ENCODE assay signal across 8 cellular contexts in genomic region chr3:29335438-29335837, GRCh38. TPM values are rescaled to one million over a fixed set of nuclear protein-coding genes. Genes with fewer than 3 reads are reported as not detected.
DNase-seq lines count a peak whose midpoint lies in the region; ATAC-seq and TF ChIP-seq lines count a peak whose summit lies in the region.

No MANE protein-coding gene starts in this region.

- H3K27me3 ChIP-seq in CD4-positive, alpha-beta T cell (ENCODE audit: control insufficient read depth, insufficient read depth, low read length): no peaks in the 10 kb centered on the region

- CTCF ChIA-PET in activated CD4-positive, alpha-beta memory T cell treated with anti-CD3 and anti-CD28 coated beads, Interleukin-2, amount 10 ng/mL, durations not matched to agents 7 days and 5 days (lab: Charles Lee): no interaction called here
- CTCF ChIA-PET in CD4-positive, alpha-beta T cell (lab: Charles Lee): no interaction called here

- peak; percentile 99 for DNase-seq in EH (ENCODE audit: low read depth)
- peak; percentile 83 for DNase-seq in NCI-H2171 treated with DMSO at 0.1 percent for 48 hours (lab: John Stamatoyannopoulos, UW)
- DNase-seq in chondrocyte (ENCODE audit: low spot score): peak; percentile 64
- DNase-seq in lower leg skin (ENCODE audit: low spot score in 2 of 2): peak; percentile 63 to 91
- DNase-seq in type B pancreatic cell (ENCODE audit: extremely low spot score, unreplicated experiment): no peak
- DNase-seq in activated CD4-positive, alpha-beta memory T cell treated with anti-CD3 and anti-CD28 coated beads, Interleukin-2, amount 10 ng/mL, durations not matched to agents 7 days and 5 days: no peak
- no peak for DNase-seq in CD4-positive, alpha-beta T cell

- H3K4me3 ChIP-seq in lower leg skin (ENCODE audit: low read depth, poor library complexity, severe bottlenecking): no peak overlapping the region

- H3K4me3 Mint-ChIP-seq in chondrocyte (ENCODE audit: unreplicated experiment) (peak overlapping the region; percentile 73), type B pancreatic cell (peak overlapping the region; percentile 62)
- no peak overlapping the region for H3K4me3 Mint-ChIP-seq in activated CD4-positive, alpha-beta memory T cell treated with anti-CD3 and anti-CD28 coated beads, Interleukin-2, amount 10 ng/mL, durations not matched to agents 7 days and 5 days
- no peak overlapping the region for H3K4me3 Mint-ChIP-seq in CD4-positive, alpha-beta T cell

- H3K9me3 Mint-ChIP-seq in chondrocyte (ENCODE audit: low read depth) (no peaks in the 10 kb centered on the region), type B pancreatic cell (no peaks in the 10 kb centered on the region)
- H3K9me3 Mint-ChIP-seq in activated CD4-positive, alpha-beta memory T cell treated with anti-CD3 and anti-CD28 coated beads, Interleukin-2, amount 10 ng/mL, durations not matched to agents 7 days and 5 days: no peaks in the 10 kb centered on the region
- H3K9me3 Mint-ChIP-seq in CD4-positive, alpha-beta T cell: no peaks in the 10 kb centered on the region

- POLR2A ChIA-PET in activated CD4-positive, alpha-beta memory T cell treated with anti-CD3 and anti-CD28 coated beads, Interleukin-2, amount 10 ng/mL, durations not matched to agents 7 days and 5 days (lab: Charles Lee): no interaction called here
- POLR2A ChIA-PET in CD4-positive, alpha-beta T cell (lab: Charles Lee): no interaction called here

- no peak for TF ChIP-seq POLR2A in lower leg skin (IDR thresholded peaks at IDR 0.05)

- intact Hi-C loops in lower leg skin (cut with DNase I; ENCODE audit: low total_unique reads): no loop called here
- intact Hi-C loops in CD4-positive, alpha-beta T cell (cut with DNase I, micrococcal nuclease): no loop called here

- H3K4me1 Mint-ChIP-seq in chondrocyte (ENCODE audit: low read depth) (peaks cover 88% of the 10 kb centered on the region), type B pancreatic cell (ENCODE audit: unreplicated experiment) (peaks cover 48% of the 10 kb centered on the region)
- no peaks in the 10 kb centered on the region for H3K4me1 Mint-ChIP-seq in activated CD4-positive, alpha-beta memory T cell treated with anti-CD3 and anti-CD28 coated beads, Interleukin-2, amount 10 ng/mL, durations not matched to agents 7 days and 5 days
- H3K4me1 Mint-ChIP-seq in CD4-positive, alpha-beta T cell (ENCODE audit: low read depth): no peaks in the 10 kb centered on the region

- TF ChIP-seq CTCF in chondrocyte (IDR thresholded peaks at IDR 0.05) (no peak), lower leg skin (IDR thresholded peaks at IDR 0.05) (no peak), type B pancreatic cell (conservative IDR thresholded peaks at IDR 0.05) (no peak)
- TF ChIP-seq CTCF in CD4-positive, alpha-beta T cell (IDR thresholded peaks at IDR 0.05): no peak

- no peaks in the 10 kb centered on the region for H3K36me3 Mint-ChIP-seq in chondrocyte (ENCODE audit: low read depth)
- H3K36me3 Mint-ChIP-seq in type B pancreatic cell: no peaks in the 10 kb centered on the region
- H3K36me3 Mint-ChIP-seq in activated CD4-positive, alpha-beta memory T cell treated with anti-CD3 and anti-CD28 coated beads, Interleukin-2, amount 10 ng/mL, durations not matched to agents 7 days and 5 days (ENCODE audit: low read depth): no peaks in the 10 kb centered on the region
- no peaks in the 10 kb centered on the region for H3K36me3 Mint-ChIP-seq in CD4-positive, alpha-beta T cell (ENCODE audit: low read depth)

- no peak for ATAC-seq in HG03521 (IDR thresholded peaks at IDR 0.05; ENCODE audit: unreplicated experiment)
- no peak for ATAC-seq in CD4-positive, alpha-beta T cell (ENCODE audit: poor library complexity)

- 3 to 8% methylated on average over 6 of the region's 6 CpGs for WGBS in lower leg skin, 2 donors

- H3K27me3 Mint-ChIP-seq in chondrocyte (ENCODE audit: low read depth): no peaks in the 10 kb centered on the region
- H3K27me3 Mint-ChIP-seq in type B pancreatic cell: no peaks in the 10 kb centered on the region
- H3K27me3 Mint-ChIP-seq in activated CD4-positive, alpha-beta memory T cell treated with anti-CD3 and anti-CD28 coated beads, Interleukin-2, amount 10 ng/mL, durations not matched to agents 7 days and 5 days: no peaks in the 10 kb centered on the region
- H3K27me3 Mint-ChIP-seq in CD4-positive, alpha-beta T cell: no peaks in the 10 kb centered on the region

- H3K27ac Mint-ChIP-seq in chondrocyte (ENCODE audit: unreplicated experiment) (peak overlapping the region; percentile 99), type B pancreatic cell (peak overlapping the region; percentile 69)
- H3K27ac Mint-ChIP-seq in activated CD4-positive, alpha-beta memory T cell treated with anti-CD3 and anti-CD28 coated beads, Interleukin-2, amount 10 ng/mL, durations not matched to agents 7 days and 5 days: no peak overlapping the region
- no peak overlapping the region for H3K27ac Mint-ChIP-seq in CD4-positive, alpha-beta T cell

- no peaks in the 10 kb centered on the region for H3K9me3 ChIP-seq in CD4-positive, alpha-beta T cell (ENCODE audit: control insufficient read depth, low read length)

- H3K27ac ChIP-seq in CD4-positive, alpha-beta T cell (ENCODE audit: low read depth, low read length): no peak overlapping the region

RNA-seq across cellular contexts. Expression of gene RBMS3, which starts 54.6 kb away (rescaled TPM):
- total RNA-seq in chondrocyte (46.7 to 82.6 TPM (median 47.6 TPM) in 3 replicates), lower leg skin (10 to 100 TPM in 3 of 4 donors, 1 to 10 TPM in 1; 7.3 to 21.8 (median 12.8) TPM), type B pancreatic cell (ENCODE audit: low replicate concordance) (7.9 and 36.6 TPM in 2 replicates)
- total RNA-seq in activated CD4-positive, alpha-beta memory T cell treated with anti-CD3 and anti-CD28 coated beads, Interleukin-2, amount 10 ng/mL, durations not matched to agents 7 days and 5 days: under 1 TPM; 0.38 to 0.63 TPM
- total RNA-seq in CD4-positive, alpha-beta T cell: 1 to 10 TPM; 1.6 to 1.7 TPM

Comparison
In these comparisons a context has a peak if more than half of its experiments do, and no peak if none do; other contexts are left out.
1. DNase-seq: peak in EH (single experiment), NCI-H2171 treated with DMSO at 0.1 percent for 48 hours (single experiment), chondrocyte (single experiment) and lower leg skin (2 of 2); none in type B pancreatic cell (single experiment), activated CD4-positive, alpha-beta memory T cell treated with anti-CD3 and anti-CD28 coated beads, Interleukin-2, amount 10 ng/mL, durations not matched to agents 7 days and 5 days (single experiment) and CD4-positive, alpha-beta T cell (0 of 10).
2. H3K27ac Mint-ChIP-seq: peak in chondrocyte (single experiment) and type B pancreatic cell (single experiment); none in activated CD4-positive, alpha-beta memory T cell treated with anti-CD3 and anti-CD28 coated beads, Interleukin-2, amount 10 ng/mL, durations not matched to agents 7 days and 5 days (single experiment) and CD4-positive, alpha-beta T cell (single experiment).
3. H3K4me3 Mint-ChIP-seq: peak in chondrocyte (single experiment) and type B pancreatic cell (single experiment); none in activated CD4-positive, alpha-beta memory T cell treated with anti-CD3 and anti-CD28 coated beads, Interleukin-2, amount 10 ng/mL, durations not matched to agents 7 days and 5 days (single experiment) and CD4-positive, alpha-beta T cell (single experiment).